In the genomic region with DNA sequence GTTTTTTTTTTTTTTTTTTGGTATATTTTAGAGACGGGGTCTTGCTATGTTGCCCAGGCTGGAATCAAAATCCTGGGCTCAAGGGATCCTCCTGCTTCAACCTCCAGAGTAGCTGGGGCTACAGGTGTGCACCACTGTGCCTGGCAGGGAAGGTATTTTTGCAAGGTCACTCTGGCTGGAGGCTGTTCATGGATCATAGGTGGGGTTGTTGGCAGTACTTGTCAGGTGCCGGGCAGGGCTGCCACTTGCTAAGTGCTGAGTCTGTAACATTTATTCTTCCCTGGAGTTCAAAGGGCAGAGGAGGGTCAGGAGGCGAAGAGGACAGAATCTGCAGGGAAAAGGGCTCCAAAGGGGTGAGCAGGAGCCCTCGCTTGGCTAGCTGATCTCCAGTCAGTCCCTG, we compare ENCODE assay signal across 27 cellular contexts. TPM values are rescaled to one million over a fixed set of nuclear protein-coding genes. Genes with fewer than 3 reads are reported as not detected.
"Had no signal": no experiment of that assay in that cellular context is flagged by ENCODE, and none has a peak within 500 bp of the region (broad histone marks: within the 10 kb centered on the region; RNA-seq: fewer than 3 reads in every experiment).

No MANE protein-coding gene starts in this region.

- H3K27me3 Mint-ChIP-seq: activated naive CD8-positive, alpha-beta T cell treated with anti-CD3 and anti-CD28 coated beads for 36 hours; naive thymus-derived CD8-positive, alpha-beta T cell; stimulated activated naive CD8-positive, alpha-beta T cell treated with anti-CD3 and anti-CD28 coated beads, Interleukin-15, amount 100 ng/mL, for 72 hours had no signal

- H2AFZ ChIP-seq: parathyroid adenoma had no signal

- H3K79me2 ChIP-seq: parathyroid adenoma had no signal

- H3K9me3 Mint-ChIP-seq: activated naive CD8-positive, alpha-beta T cell treated with anti-CD3 and anti-CD28 coated beads for 36 hours; activated T-cell treated with anti-CD3 and anti-CD28 coated beads, Interleukin-2, amount 50 U/mL, for 72 hours; naive thymus-derived CD8-positive, alpha-beta T cell had no signal

- H3K4me1 ChIP-seq: foreskin keratinocyte had no signal

- H3K9ac ChIP-seq: parathyroid adenoma had no signal

- FAIRE-seq: keratinocyte had no signal

- H3K4me3 ChIP-seq: dorsolateral prefrontal cortex, testis had no signal

- ATAC-seq: activated T-cell treated with anti-CD3 and anti-CD28 coated beads, Interleukin-2, amount 50 U/mL, for 72 hours; foreskin keratinocyte; naive thymus-derived CD8-positive, alpha-beta T cell; stimulated activated naive CD8-positive, alpha-beta T cell treated with anti-CD3 and anti-CD28 coated beads, Interleukin-15, amount 100 ng/mL, for 72 hours had no signal

- H3K9me3 ChIP-seq: testis had no signal

- H3K27me3 ChIP-seq: dorsolateral prefrontal cortex, foreskin keratinocyte, testis had no signal

- H3K27ac ChIP-seq: epithelial cell of prostate, foreskin keratinocyte, parathyroid adenoma, testis had no signal

- H3K4me3 Mint-ChIP-seq: activated naive CD8-positive, alpha-beta T cell treated with anti-CD3 and anti-CD28 coated beads for 36 hours; activated T-cell treated with anti-CD3 and anti-CD28 coated beads, Interleukin-2, amount 50 U/mL, for 72 hours; naive thymus-derived CD8-positive, alpha-beta T cell; stimulated activated naive CD8-positive, alpha-beta T cell treated with anti-CD3 and anti-CD28 coated beads, Interleukin-15, amount 100 ng/mL, for 72 hours; T-helper 1 cell treated with Interleukin-12 subunit alpha and Interleukin-12 subunit beta and Interleukin-4 antibody, amounts not matched to agents 30 μg/mL and 1 μg/mL, for 36 hours had no signal

- H3K27ac Mint-ChIP-seq: activated naive CD8-positive, alpha-beta T cell treated with anti-CD3 and anti-CD28 coated beads for 36 hours; activated T-cell treated with anti-CD3 and anti-CD28 coated beads, Interleukin-2, amount 50 U/mL, for 72 hours; stimulated activated naive CD8-positive, alpha-beta T cell treated with anti-CD3 and anti-CD28 coated beads, Interleukin-15, amount 100 ng/mL, for 72 hours; T-helper 1 cell treated with Interleukin-12 subunit alpha and Interleukin-12 subunit beta and Interleukin-4 antibody, amounts not matched to agents 30 μg/mL and 1 μg/mL, for 36 hours had no signal

- DNase-seq: activated CD4-positive, alpha-beta T cell treated with anti-CD3 and anti-CD28 coated beads, Interleukin-2, amount 50 U/mL, for 1 hour; activated CD4-positive, CD25-positive, alpha-beta regulatory T cell treated with anti-CD3 and anti-CD28 coated beads, Interleukin-2, amount 50 U/mL, for 72 hours; activated naive CD4-positive, alpha-beta T cell; activated naive CD8-positive, alpha-beta T cell treated with anti-CD3 and anti-CD28 coated beads for 36 hours; activated T-cell treated with anti-CD3 and anti-CD28 coated beads, Interleukin-2, amount 50 U/mL, for 72 hours; amniotic stem cell; foreskin keratinocyte; hippocampal formation; left ventricle myocardium superior; mesenchymal stem cell; naive thymus-derived CD8-positive, alpha-beta T cell; stimulated activated CD4-positive, alpha-beta T cell treated with anti-CD3 and anti-CD28 coated beads, Interleukin-15, amount 100 ng/mL, for 24 hours; stimulated activated CD4-positive, alpha-beta T cell treated with anti-CD3 and anti-CD28 coated beads, Interleukin-2, amount 100 ng/mL, for 48 hours; stimulated activated naive CD8-positive, alpha-beta T cell treated with anti-CD3 and anti-CD28 coated beads, Interleukin-15, amount 100 ng/mL, for 72 hours; testis had no signal

RNA-seq across cellular contexts. Expression of gene A3GALT2, which starts 24.1 kb away (rescaled TPM):
- total RNA-seq: activated CD8-positive, alpha-beta memory T cell treated with anti-CD3 and anti-CD28 coated beads for 36 hours; activated naive CD8-positive, alpha-beta T cell treated with anti-CD3 and anti-CD28 coated beads for 36 hours; activated T-cell treated with anti-CD3 and anti-CD28 coated beads, Interleukin-2, amount 50 U/mL, for 72 hours; cardiac septum; fibroblast of lung; foreskin keratinocyte; left ventricle myocardium superior; mucosa of gallbladder; naive thymus-derived CD8-positive, alpha-beta T cell; renal cortical epithelial cell; skeletal muscle tissue; urinary bladder had no signal
- polyA plus RNA-seq: fibroblast of lung; foreskin keratinocyte; keratinocyte; naive thymus-derived CD8-positive, alpha-beta T cell; urinary bladder had no signal
